Comparison of ENCODE assay signal across 9 cellular contexts in the genomic region with DNA sequence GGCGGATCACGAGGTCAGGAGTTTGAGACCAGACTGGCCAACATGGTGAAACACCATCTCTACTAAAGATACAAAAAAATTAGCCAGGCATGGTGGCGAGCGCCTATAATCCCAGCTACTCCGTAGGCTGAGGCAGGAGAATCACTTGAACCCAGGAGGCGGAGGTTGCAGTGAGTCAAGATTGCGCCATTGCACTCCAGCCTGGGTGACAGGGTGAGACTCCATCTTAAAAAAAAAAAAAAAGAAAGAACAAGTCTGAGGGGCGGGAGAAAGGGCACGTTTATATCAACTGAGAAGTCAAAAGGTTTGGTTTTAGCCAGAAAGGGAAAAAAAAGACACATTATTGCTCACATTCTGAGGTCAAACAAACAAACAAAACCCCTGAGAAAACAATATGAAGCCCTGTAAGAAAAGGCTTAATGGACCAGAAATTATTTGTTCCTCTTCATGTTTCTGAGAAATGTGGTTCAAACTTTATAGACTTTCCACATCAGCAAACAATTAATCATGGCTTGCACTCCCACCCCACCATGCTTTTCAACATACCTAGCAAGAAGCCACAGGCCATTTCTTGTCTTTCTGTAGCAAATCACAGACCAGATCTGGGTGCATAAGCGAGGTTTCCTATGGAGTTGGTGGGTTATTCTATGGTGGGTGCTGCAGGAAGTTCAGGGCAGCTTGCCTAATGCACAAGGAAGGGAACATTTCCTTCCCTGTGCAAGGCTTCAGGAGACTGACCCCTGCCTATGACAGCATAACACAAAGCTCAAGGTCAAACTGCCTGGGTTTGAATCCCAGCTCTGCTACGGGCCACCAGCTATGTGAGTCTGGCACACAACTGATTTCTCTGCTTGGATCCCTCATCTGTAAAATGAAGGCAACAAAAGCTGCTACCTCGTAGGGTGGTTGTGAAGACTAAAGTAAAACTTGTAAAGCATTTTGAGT.
DNase-seq lines count a peak whose midpoint lies in the region; ATAC-seq and TF ChIP-seq lines count a peak whose summit lies in the region.
"Had no signal": no experiment of that assay in that cellular context is flagged by ENCODE, and none has a peak within 500 bp of the region (broad histone marks: within the 10 kb centered on the region; RNA-seq: fewer than 3 reads in every experiment).

No MANE protein-coding gene starts in this region.

- ATAC-seq in Right ventricle myocardium superior (ENCODE audit: poor library complexity) (no peak), aorta (ENCODE audit: low FRiP score) (no peak), HG02763 (IDR thresholded peaks at IDR 0.05; ENCODE audit: unreplicated experiment) (no peak), GM21717 (IDR thresholded peaks at IDR 0.05; ENCODE audit: unreplicated experiment) (no peak)

- no peak for DNase-seq in left ventricle myocardium inferior
- DNase-seq in Right ventricle myocardium superior: no peak
- DNase-seq in caudate nucleus (lab: John Stamatoyannopoulos, UW): no peak
- no peak for DNase-seq in aorta
- DNase-seq in NCI-H1105 (lab: John Stamatoyannopoulos, UW): no peak

- H3K9ac ChIP-seq in mucosa of stomach (ENCODE audit: low read length): peak overlapping the region; percentile 62

- no peak overlapping the region for H3K4me3 ChIP-seq in left ventricle myocardium inferior
- no peak overlapping the region for H3K4me3 ChIP-seq in mucosa of stomach (ENCODE audit: low read length)
- H3K4me3 ChIP-seq in aorta (ENCODE audit: low read length in 2 of 2): no peak overlapping the region

- H3K36me3 ChIP-seq in left ventricle myocardium inferior (no peaks in the 10 kb centered on the region), mucosa of stomach (ENCODE audit: control insufficient read depth, insufficient read depth, low read length) (no peaks in the 10 kb centered on the region), aorta (ENCODE audit: control insufficient read depth in 1 of 2, insufficient read depth in 2 of 2, low read length in 1 of 2) (no peaks in the 10 kb centered on the region)
- H3K36me3 ChIP-seq: BE2C had no signal

- H3K27ac ChIP-seq in left ventricle myocardium inferior (replicated peaks): peak overlapping the region; percentile 78
- H3K27ac ChIP-seq in caudate nucleus (ENCODE audit: low read depth, low read length): peak overlapping the region; percentile 86
- peak overlapping the region; percentile 14 to 59 for H3K27ac ChIP-seq in aorta (ENCODE audit: low read depth in 1 of 2, low read length in 2 of 2)

- intact Hi-C loops in left ventricle myocardium inferior (cut with micrococcal nuclease) (no loop called here), Right ventricle myocardium superior (cut with DNase I) (no loop called here), aorta (cut with DNase I) (loop anchor here in 1 of 2 donors (5.0 kb wide), 1 partner anchor 123 kb away; no protein-coding TSS in a partner anchor)

- WGBS in aorta, 2 donors: 87 to 89% methylated on average over 12 of the region's 12 CpGs

- peaks cover 51% of the 10 kb centered on the region for H3K4me1 ChIP-seq in left ventricle myocardium inferior
- peaks cover 74% of the 10 kb centered on the region for H3K4me1 ChIP-seq in mucosa of stomach (ENCODE audit: control insufficient read depth, insufficient read depth, low read length)
- H3K4me1 ChIP-seq in aorta (ENCODE audit: control insufficient read depth in 1 of 2, insufficient read depth in 2 of 2, low read length in 2 of 2): no peaks in the 10 kb centered on the region

- H3K9me3 ChIP-seq in left ventricle myocardium inferior (replicated peaks) (no peaks in the 10 kb centered on the region), mucosa of stomach (ENCODE audit: control insufficient read depth, low read length) (no peaks in the 10 kb centered on the region), aorta (ENCODE audit: control insufficient read depth, low read length) (no peaks in the 10 kb centered on the region)

- H3K27me3 ChIP-seq in left ventricle myocardium inferior (ENCODE audit: low read depth) (no peaks in the 10 kb centered on the region), mucosa of stomach (ENCODE audit: control insufficient read depth, insufficient read depth, low read length) (no peaks in the 10 kb centered on the region), aorta (ENCODE audit: control insufficient read depth in 1 of 2, insufficient read depth in 2 of 2, low read length in 1 of 2) (no peaks in the 10 kb centered on the region)
- H3K27me3 ChIP-seq: BE2C had no signal

- no peak for TF ChIP-seq CTCF in left ventricle myocardium inferior (IDR thresholded peaks at IDR 0.05; ENCODE audit: borderline replicate concordance)
